8 cellular contexts compared by ENCODE assay signal in genomic region chr10:110496553-110497437, GRCh38. TPM values are rescaled to one million over a fixed set of nuclear protein-coding genes. Genes with fewer than 3 reads are reported as not detected.
A peak's percentile ranks its signal among the peaks of the same experiment; 100 is the strongest.
DNase-seq lines count a peak whose midpoint lies in the region; ATAC-seq and TF ChIP-seq lines count a peak whose summit lies in the region.

No MANE protein-coding gene starts in this region.

- H3K9ac ChIP-seq in muscle layer of colon (ENCODE audit: low read length), result peak overlapping the region; percentile 55

- no peaks in the 10 kb centered on the region for H3K36me3 ChIP-seq in muscle layer of colon (ENCODE audit: insufficient read depth, low read length)

- no peak for TF ChIP-seq CTCF in CD4-positive, alpha-beta T cell (IDR thresholded peaks at IDR 0.05)
- TF ChIP-seq CTCF in NB4 (IDR thresholded peaks at IDR 0.05; ENCODE audit: low read depth, low read length), result no peak

- CTCF ChIA-PET in CD4-positive, alpha-beta T cell (lab: Charles Lee), result interaction anchor here (1.0 to 3.0 kb wide), 2 partner anchors 82 to 142 kb away, joined by 3 to 17 read pairs; no protein-coding TSS in a partner anchor

- H3K27ac ChIP-seq in CD4-positive, alpha-beta T cell (ENCODE audit: low read depth, low read length), result peak overlapping the region; percentile 64
- H3K27ac ChIP-seq in muscle layer of colon (ENCODE audit: low read depth, low read length), result peak overlapping the region; percentile 91

- no peak for TF ChIP-seq POLR2A in NB4 (IDR thresholded peaks at IDR 0.05; ENCODE audit: extremely low read depth, insufficient read length)

- peak; percentile 2 for ATAC-seq in CD4-positive, alpha-beta T cell (ENCODE audit: poor library complexity)
- no peak for ATAC-seq in HG03025 (IDR thresholded peaks at IDR 0.05; ENCODE audit: low FRiP score, unreplicated experiment)
- no peak for ATAC-seq in HG03280 (IDR thresholded peaks at IDR 0.05; ENCODE audit: unreplicated experiment)

- peaks cover 4% of the 10 kb centered on the region for H3K36me3 Mint-ChIP-seq in CD4-positive, alpha-beta T cell (ENCODE audit: low read depth)

- peak overlapping the region; percentile 84 for H3K27ac Mint-ChIP-seq in CD4-positive, alpha-beta T cell

- peak overlapping the region; percentile 96 for H3K4me3 Mint-ChIP-seq in CD4-positive, alpha-beta T cell

- peaks cover 49% of the 10 kb centered on the region for H3K4me1 ChIP-seq in muscle layer of colon (ENCODE audit: insufficient read depth, low read length)

- H3K9me3 Mint-ChIP-seq in CD4-positive, alpha-beta T cell, result no peaks in the 10 kb centered on the region

- POLR2A ChIA-PET in CD4-positive, alpha-beta T cell (lab: Charles Lee), result interaction anchor here (1.1 to 4.4 kb wide), 4 partner anchors 81 to 192 kb away, joined by 4 to 30 read pairs (median 8); partner anchors contain the start of gene SMNDC1

- DNase-seq in CD4-positive, alpha-beta T cell, result no peak
- DNase-seq in NB4 (ENCODE audit: low read depth), result no peak
- peak; percentile 73 for DNase-seq in cerebellar cortex (ENCODE audit: low spot score)
- no peak for DNase-seq in inferior parietal cortex (ENCODE audit: extremely low spot score)
- DNase-seq in stimulated activated CD4-positive, alpha-beta T cell treated with anti-CD3 and anti-CD28 coated beads, Interleukin-4, amount 100 ng/mL, for 4 hours, result no peak

- H3K9me3 ChIP-seq in CD4-positive, alpha-beta T cell (ENCODE audit: control insufficient read depth, low read length), result no peaks in the 10 kb centered on the region
- no peaks in the 10 kb centered on the region for H3K9me3 ChIP-seq in muscle layer of colon (ENCODE audit: low read length)

- no peaks in the 10 kb centered on the region for H3K27me3 Mint-ChIP-seq in CD4-positive, alpha-beta T cell

- H3K4me3 ChIP-seq in NB4 (ENCODE audit: low read depth, low read length), result peak overlapping the region; percentile 55
- H3K4me3 ChIP-seq in muscle layer of colon (ENCODE audit: low read depth in 1 of 2, low read length in 2 of 2), result peak overlapping the region; percentile 64 to 68

- no peaks in the 10 kb centered on the region for H3K27me3 ChIP-seq in CD4-positive, alpha-beta T cell (ENCODE audit: control insufficient read depth, insufficient read depth, low read length)
- H3K27me3 ChIP-seq in muscle layer of colon (ENCODE audit: control insufficient read depth in 1 of 2, insufficient read depth in 2 of 2, low read length in 2 of 2), result no peaks in the 10 kb centered on the region

- H3K4me1 Mint-ChIP-seq in CD4-positive, alpha-beta T cell (ENCODE audit: low read depth), result peaks cover 55% of the 10 kb centered on the region

- intact Hi-C loops in CD4-positive, alpha-beta T cell (cut with DNase I, micrococcal nuclease), result loop anchor here (2.0 to 5.0 kb wide), 7 partner anchors 71 to 421 kb away; partner anchors contain the start of genes BBIP1 (in 1 of the 2), MXI1 (in 1 of the 2), SHOC2 (in 1 of the 2) and SMC3 (in 1 of the 2)

RNA-seq across cellular contexts. Expression of gene DUSP5, which starts 0.9 kb away (rescaled TPM):
- 10 to 100 TPM; 64.3 to 66.2 TPM for total RNA-seq in CD4-positive, alpha-beta T cell
